Comparison of ENCODE assay signal across 29 cellular contexts in the genomic region with DNA sequence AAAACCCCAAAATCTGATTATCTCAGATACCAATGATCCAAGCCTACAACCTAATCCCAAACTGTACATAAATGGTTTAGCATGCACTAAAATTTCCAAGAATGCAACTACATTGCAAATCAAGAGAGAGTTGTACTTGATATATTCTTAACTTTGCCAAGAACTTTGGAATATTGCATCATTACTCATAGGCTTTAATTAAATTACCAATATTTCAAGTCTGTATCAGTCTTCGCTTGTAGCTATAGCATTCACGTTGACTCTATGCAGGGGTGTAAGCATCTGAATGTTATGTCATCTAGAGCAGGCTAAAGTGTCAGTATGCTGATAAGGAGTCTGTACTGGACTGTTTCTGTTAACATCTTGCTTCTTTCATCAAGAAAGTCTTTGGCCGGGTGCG. TPM values are rescaled to one million over a fixed set of nuclear protein-coding genes. Genes with fewer than 3 reads are reported as not detected.
DNase-seq lines count a peak whose midpoint lies in the region; ATAC-seq, FAIRE-seq and TF ChIP-seq lines count a peak whose summit lies in the region.
"Had no signal": no experiment of that assay in that cellular context is flagged by ENCODE, and none has a peak within 500 bp of the region (broad histone marks: within the 10 kb centered on the region; RNA-seq: fewer than 3 reads in every experiment).

No MANE protein-coding gene starts in this region.

- FAIRE-seq in HepG2 (lab: Jason Lieb, UNC) (no peak), urothelium cell line (lab: Jason Lieb, UNC) (peak; percentile 5)
- FAIRE-seq: A204.1, GM12878, GM12892, GM18507 had no signal

- BruUV-seq in HepG2 (replicated peaks; lab: Mats Ljungman, UMichigan) (no TSS peak), IMR-90 (replicated peaks; lab: Mats Ljungman, UMichigan) (no TSS peak), OCI-LY7 (replicated peaks; lab: Mats Ljungman, UMichigan) (no TSS peak)

- H3K14ac ChIP-seq in IMR-90 (replicated peaks; ENCODE audit: low read depth, low read length), result no peak overlapping the region

- TF ChIP-seq RAD21 in HepG2 (CRISPR knock-in tag; IDR thresholded peaks at IDR 0.05) (no peak), IMR-90 (IDR thresholded peaks at IDR 0.05; ENCODE audit: low read length) (no peak)

- H3K4me1 ChIP-seq in HepG2 (ENCODE audit: insufficient read depth, low read length) (no peaks in the 10 kb centered on the region), right lobe of liver (no peaks in the 10 kb centered on the region), IMR-90 (ENCODE audit: control insufficient read depth, insufficient read depth, low read length) (no peaks in the 10 kb centered on the region), OCI-LY7 (ENCODE audit: insufficient read depth, low read length, poor library complexity, severe bottlenecking) (no peaks in the 10 kb centered on the region)
- H3K4me1 ChIP-seq: BE2C had no signal

- no peak overlapping the region for H3K4me3 Mint-ChIP-seq in activated naive CD4-positive, alpha-beta T cell treated with anti-CD3 and anti-CD28 coated beads for 36 hours
- H3K4me3 Mint-ChIP-seq: CD14-positive monocyte; CD4-positive, alpha-beta memory T cell; CD4-positive, CD25-positive, alpha-beta regulatory T cell; CD8-positive, alpha-beta memory T cell had no signal

- no peak overlapping the region for H4K8ac ChIP-seq in IMR-90 (ENCODE audit: low read depth in 2 of 2, low read length in 2 of 2)

- DNase-seq in HepG2 (ENCODE audit: low spot score), result no peak
- DNase-seq in right lobe of liver, result no peak
- DNase-seq in IMR-90, result no peak
- no peak for DNase-seq in urothelium cell line (ENCODE audit: low spot score)
- no peak for DNase-seq in OCI-LY7 (ENCODE audit: low spot score)
- DNase-seq in activated naive CD4-positive, alpha-beta T cell treated with anti-CD3 and anti-CD28 coated beads for 36 hours, result no peak
- DNase-seq: 8988T; ACHN; BE2C; C1 segment of cervical spinal cord; CD4-positive, alpha-beta memory T cell; CD4-positive, CD25-positive, alpha-beta regulatory T cell; CD8-positive, alpha-beta memory T cell; COR-L47; DMS 273 treated with DMSO at 0.1 percent for 48 hours; DMS153; DMS53; DMS79; DND-41; EL; GDM1 had no signal

- no peak overlapping the region for H3K4me2 ChIP-seq in HepG2 (ENCODE audit: low read depth, low read length)
- H3K4me2 ChIP-seq in IMR-90 (ENCODE audit: low read depth, low read length), result no peak overlapping the region
- H3K4me2 ChIP-seq in OCI-LY7 (ENCODE audit: low read length), result no peak overlapping the region
- H3K4me2 ChIP-seq: BLaER1 had no signal

- no peak overlapping the region for H4K5ac ChIP-seq in IMR-90 (ENCODE audit: low read depth, low read length)

- H2BK120ac ChIP-seq in IMR-90 (ENCODE audit: low read depth, low read length), result no peak overlapping the region

- TF ChIP-seq POLR2A in HepG2 (IDR thresholded peaks at IDR 0.05; ENCODE audit: insufficient read depth in 1 of 2, low read depth in 2 of 2, low read length in 2 of 2) (no peak), right lobe of liver (IDR thresholded peaks at IDR 0.05) (no peak), IMR-90 (IDR thresholded peaks at IDR 0.05; ENCODE audit: low read depth, low read length) (no peak)

- no peak overlapping the region for H3K56ac ChIP-seq in IMR-90 (ENCODE audit: extremely low read depth, insufficient read depth, low read length)

- no peak overlapping the region for H4K91ac ChIP-seq in IMR-90 (ENCODE audit: insufficient read depth, low read depth, low read length)

- H3K36me3 Mint-ChIP-seq in activated naive CD4-positive, alpha-beta T cell treated with anti-CD3 and anti-CD28 coated beads for 36 hours (ENCODE audit: low read depth), result no peaks in the 10 kb centered on the region
- H3K36me3 Mint-ChIP-seq: CD14-positive monocyte; CD4-positive, alpha-beta memory T cell; CD4-positive, CD25-positive, alpha-beta regulatory T cell had no signal

- TF ChIP-seq CTCF in HepG2 (CRISPR knock-in tag; IDR thresholded peaks at IDR 0.05), result no peak
- no peak for TF ChIP-seq CTCF in right lobe of liver (IDR thresholded peaks at IDR 0.05)
- no peak for TF ChIP-seq CTCF in IMR-90 (conservative IDR thresholded peaks at IDR 0.05; ENCODE audit: low read depth, low read length)
- TF ChIP-seq CTCF in OCI-LY7 (conservative IDR thresholded peaks at IDR 0.05; ENCODE audit: low read length), result no peak

- H2AK5ac ChIP-seq in IMR-90 (ENCODE audit: low read depth, low read length), result no peak overlapping the region

- no peak overlapping the region for H3K9ac ChIP-seq in HepG2 (ENCODE audit: insufficient read depth, low read depth, low read length)
- no peak overlapping the region for H3K9ac ChIP-seq in IMR-90 (ENCODE audit: low read depth, low read length)
- H3K9ac ChIP-seq: BLaER1 had no signal

- H3K79me2 ChIP-seq in HepG2 (ENCODE audit: insufficient read depth, low read length) (no peaks in the 10 kb centered on the region), OCI-LY7 (ENCODE audit: insufficient read depth, low read depth, low read length) (no peaks in the 10 kb centered on the region)

- intact Hi-C loops in HepG2 (cut with micrococcal nuclease; ENCODE audit: unreplicated experiment) (no loop called here), right lobe of liver (cut with DNase I) (no loop called here), IMR-90 (cut with micrococcal nuclease) (no loop called here), OCI-LY7 (cut with micrococcal nuclease; ENCODE audit: unreplicated experiment) (no loop called here)
- intact Hi-C loops in activated naive CD4-positive, alpha-beta T cell treated with anti-CD3 and anti-CD28 coated beads for 36 hours (cut with micrococcal nuclease), result no loop called here

- POLR2A ChIA-PET in HepG2 (lab: Yijun Ruan, JAX) (no interaction called here), IMR-90 (lab: Charles Lee; ENCODE audit: unreplicated experiment) (no interaction called here), OCI-LY7 (lab: Charles Lee) (no interaction called here)

- H3K27me3 Mint-ChIP-seq in activated naive CD4-positive, alpha-beta T cell treated with anti-CD3 and anti-CD28 coated beads for 36 hours (ENCODE audit: low read depth), result peaks cover 23% of the 10 kb centered on the region

- H3K27ac ChIP-seq in HepG2 (ENCODE audit: extremely low read length, insufficient read depth, low read length) (no peak overlapping the region), right lobe of liver (no peak overlapping the region), IMR-90 (ENCODE audit: insufficient read depth, low read length) (no peak overlapping the region), OCI-LY7 (ENCODE audit: low read depth, low read length, poor library complexity, severe bottlenecking) (no peak overlapping the region)
- H3K27ac ChIP-seq: BLaER1 had no signal

- no peak overlapping the region for H3K4ac ChIP-seq in IMR-90 (ENCODE audit: low read depth, low read length)

- H3K36me3 ChIP-seq in HepG2 (replicated peaks in 1 of 2; ENCODE audit: control insufficient read depth in 1 of 2, insufficient read depth in 2 of 2, low read length in 2 of 2) (no peaks in the 10 kb centered on the region), right lobe of liver (no peaks in the 10 kb centered on the region), IMR-90 (ENCODE audit: control insufficient read depth, insufficient read depth, low read length) (no peaks in the 10 kb centered on the region), OCI-LY7 (ENCODE audit: insufficient read depth, low read length) (no peaks in the 10 kb centered on the region)
- H3K36me3 ChIP-seq: BE2C, BLaER1 had no signal

- ATAC-seq in HepG2 (no peak), right lobe of liver (no peak), IMR-90 (ENCODE audit: low read depth) (no peak)
- ATAC-seq: GM12878 had no signal

- no peak overlapping the region for H2AFZ ChIP-seq in HepG2 (ENCODE audit: low read length)
- no peak overlapping the region for H2AFZ ChIP-seq in IMR-90 (replicated peaks; ENCODE audit: low read length, poor library complexity)
- H2AFZ ChIP-seq in OCI-LY7 (ENCODE audit: low read length), result no peak overlapping the region

- no peak overlapping the region for H3K4me3 ChIP-seq in HepG2 (replicated peaks in 1 of 3; ENCODE audit: insufficient read depth in 1 of 3, low read depth in 2 of 3, low read length in 3 of 3)
- H3K4me3 ChIP-seq in right lobe of liver, result no peak overlapping the region
- no peak overlapping the region for H3K4me3 ChIP-seq in IMR-90 (ENCODE audit: insufficient read depth, low read depth, low read length)
- no peak overlapping the region for H3K4me3 ChIP-seq in OCI-LY7 (ENCODE audit: low read depth, low read length, poor library complexity, severe bottlenecking)
- H3K4me3 ChIP-seq: BLaER1, GM12878 had no signal

- in situ Hi-C loops in HepG2 (cut with HindIII; ENCODE audit: extremely low pct_ligation_motif_present, low pct_unique_long_range_greater_than_20kb) (no loop called here), IMR-90 (cut with MboI; ENCODE audit: low sequenced_read_pairs) (no loop called here)

- CTCF ChIA-PET in HepG2 (lab: Yijun Ruan, JAX; ENCODE audit: low intra/inter-chr PET ratio, low total read pairs) (no interaction called here), IMR-90 (lab: Yijun Ruan, JAX) (no interaction called here), OCI-LY7 (lab: Charles Lee; ENCODE audit: unreplicated experiment) (no interaction called here)
- CTCF ChIA-PET in activated naive CD4-positive, alpha-beta T cell treated with anti-CD3 and anti-CD28 coated beads for 36 hours (lab: Charles Lee), result no interaction called here

- H3K9me3 Mint-ChIP-seq in activated naive CD4-positive, alpha-beta T cell treated with anti-CD3 and anti-CD28 coated beads for 36 hours, result peaks cover 3% of the 10 kb centered on the region
- H3K9me3 Mint-ChIP-seq: CD8-positive, alpha-beta memory T cell had no signal

- no peaks in the 10 kb centered on the region for H4K20me1 ChIP-seq in HepG2 (ENCODE audit: insufficient read depth, low read length)
- no peaks in the 10 kb centered on the region for H4K20me1 ChIP-seq in IMR-90 (ENCODE audit: insufficient read depth, low read length)
- no peaks in the 10 kb centered on the region for H4K20me1 ChIP-seq in OCI-LY7 (ENCODE audit: insufficient read depth, low read length)
- H4K20me1 ChIP-seq: BLaER1 had no signal

- H3K79me1 ChIP-seq in IMR-90 (ENCODE audit: low read depth in 1 of 2, low read length in 2 of 2), result no peaks in the 10 kb centered on the region

- H3K4me1 Mint-ChIP-seq in activated naive CD4-positive, alpha-beta T cell treated with anti-CD3 and anti-CD28 coated beads for 36 hours (ENCODE audit: low read depth), result no peaks in the 10 kb centered on the region
- H3K4me1 Mint-ChIP-seq: CD14-positive monocyte; CD4-positive, alpha-beta memory T cell; CD4-positive, CD25-positive, alpha-beta regulatory T cell; CD8-positive, alpha-beta memory T cell had no signal

- no peak overlapping the region for H3K27ac Mint-ChIP-seq in activated naive CD4-positive, alpha-beta T cell treated with anti-CD3 and anti-CD28 coated beads for 36 hours
- H3K27ac Mint-ChIP-seq: CD4-positive, alpha-beta memory T cell; CD4-positive, CD25-positive, alpha-beta regulatory T cell; CD8-positive, alpha-beta memory T cell had no signal

- no peak overlapping the region for H2BK5ac ChIP-seq in IMR-90 (ENCODE audit: low read depth, low read length, poor library complexity, severe bottlenecking)

- H3K9me1 ChIP-seq in IMR-90 (ENCODE audit: insufficient read depth, low read length), result no peaks in the 10 kb centered on the region

- dilution Hi-C loops in IMR-90 (cut with HindIII; ENCODE audit: low sequenced_read_pairs, unreplicated experiment), result no loop called here

- TF ChIP-seq EP300 in HepG2 (IDR thresholded peaks at IDR 0.05; ENCODE audit: low read depth in 2 of 2, low read length in 2 of 2), result no peak
- TF ChIP-seq EP300 in HepG2 (CRISPR knock-in tag; IDR thresholded peaks at IDR 0.05; ENCODE audit: borderline replicate concordance), result no peak

- no peak overlapping the region for H3K23ac ChIP-seq in IMR-90 (ENCODE audit: low read depth, low read length)

- 22% methylated on average over 4 of the region's 4 CpGs for WGBS in HepG2 (ENCODE audit: low lambda C conversion rate)
- 90% methylated on average over 4 of the region's 4 CpGs for WGBS in right lobe of liver (ENCODE audit: insufficient coverage, low coverage, low lambda C conversion rate, missing lambda C conversion rate)
- WGBS in IMR-90 (ENCODE audit: extremely low coverage in 2 of 2, insufficient read length in 1 of 2), 2 experiments, result no CpG with 5 or more reads among the region's 4 CpGs

- H3K9me2 ChIP-seq in OCI-LY7 (ENCODE audit: insufficient read depth, low read length), result no peaks in the 10 kb centered on the region

- H2BK15ac ChIP-seq in IMR-90 (ENCODE audit: low read depth, low read length), result no peak overlapping the region

- H3K18ac ChIP-seq in IMR-90 (ENCODE audit: low read depth, low read length), result no peak overlapping the region

- no peaks in the 10 kb centered on the region for H3K9me3 ChIP-seq in HepG2 (ENCODE audit: low read length)
- no peaks in the 10 kb centered on the region for H3K9me3 ChIP-seq in right lobe of liver
- H3K9me3 ChIP-seq in IMR-90 (ENCODE audit: control insufficient read depth, insufficient read depth, low read length), result no peaks in the 10 kb centered on the region
- H3K9me3 ChIP-seq in OCI-LY7 (ENCODE audit: low read length), result no peaks in the 10 kb centered on the region
- H3K9me3 ChIP-seq: BE2C, BLaER1 had no signal

- no peak overlapping the region for H2BK20ac ChIP-seq in IMR-90 (ENCODE audit: low read depth, low read length)

- no peak overlapping the region for H2AK9ac ChIP-seq in IMR-90 (replicated peaks; ENCODE audit: low read depth, low read length, poor library complexity)

- H3K27me3 ChIP-seq in HepG2 (ENCODE audit: control insufficient read depth in 1 of 2, insufficient read depth in 2 of 2, low read length in 2 of 2), result peaks cover 0 to 20% of the 10 kb centered on the region in 2 experiments; a peak in 2 of 5 replicates
- no peaks in the 10 kb centered on the region for H3K27me3 ChIP-seq in right lobe of liver
- H3K27me3 ChIP-seq in IMR-90 (ENCODE audit: control insufficient read depth, insufficient read depth, low read length), result no peaks in the 10 kb centered on the region
- H3K27me3 ChIP-seq: BE2C, BLaER1 had no signal

RNA-seq across cellular contexts. Expression of gene FOXI3, which starts 56.3 kb away (rescaled TPM):
- total RNA-seq in HepG2 (2016; rRNA removed; fragmentation: Illumina TruSeq; extraction: Trizol), result not detected in 2 replicates
- not detected in 2 replicates for total RNA-seq in HepG2 (2016; cell fraction: cytosol; rRNA removed; fragmentation: Illumina TruSeq; extraction: Trizol; ENCODE audit: low read depth)
- total RNA-seq in HepG2 (2016; cell fraction: insoluble cytoplasmic fraction; rRNA removed; fragmentation: Illumina TruSeq; extraction: Trizol), result not detected in 2 replicates
- not detected in 2 replicates for total RNA-seq in HepG2 (2016; cell fraction: membrane; rRNA removed; fragmentation: Illumina TruSeq; extraction: Trizol)
- not detected in 2 replicates for total RNA-seq in HepG2 (2016; cell fraction: nucleus; rRNA removed; fragmentation: Illumina TruSeq; extraction: Trizol)
- not detected in 2 replicates for polyA plus RNA-seq in HepG2 (2011; rRNA removed)
- not detected in 2 replicates for polyA plus RNA-seq in HepG2 (2011; cell fraction: cytosol; rRNA removed)
- polyA plus RNA-seq in HepG2 (2011; cell fraction: nucleus; rRNA removed), result not detected in 2 replicates
- not detected in 2 replicates for polyA plus RNA-seq in HepG2 (2012)
- polyA plus RNA-seq in HepG2 (2016; cell fraction: cytosol; fragmentation: Illumina TruSeq; extraction: Trizol; ENCODE audit: low read depth), result not detected in 2 replicates
- polyA plus RNA-seq in HepG2 (2016; cell fraction: insoluble cytoplasmic fraction; fragmentation: Illumina TruSeq; extraction: Trizol; ENCODE audit: low read depth), result not detected in 2 replicates
- polyA plus RNA-seq in HepG2 (2016; cell fraction: membrane; fragmentation: Illumina TruSeq; extraction: Trizol; ENCODE audit: low read depth), result not detected in 2 replicates
- not detected in 2 replicates for polyA plus RNA-seq in HepG2 (2016; cell fraction: nucleus; fragmentation: Illumina TruSeq; extraction: Trizol; ENCODE audit: insufficient read depth, low read depth)
- polyA minus RNA-seq in HepG2 (2011; rRNA and poly(A)+ RNA removed; ENCODE audit: low replicate concordance), result not detected in 2 replicates
- polyA minus RNA-seq in HepG2 (2011; cell fraction: cytosol; rRNA and poly(A)+ RNA removed), result not detected in 2 replicates
- not detected in 2 replicates for polyA minus RNA-seq in HepG2 (2011; cell fraction: nucleus; rRNA and poly(A)+ RNA removed)
- not detected for total RNA-seq in right lobe of liver
- total RNA-seq in IMR-90 (2012; rRNA removed), result not detected in 2 replicates
- not detected in 2 replicates for polyA plus RNA-seq in IMR-90 (2012; rRNA removed)
- not detected in 2 replicates for polyA plus RNA-seq in IMR-90 (2012; cell fraction: cytosol; rRNA removed)
- not detected in 2 replicates for polyA plus RNA-seq in IMR-90 (2012; cell fraction: nucleus; rRNA removed; ENCODE audit: low replicate concordance)
- total RNA-seq in OCI-LY7 (2014; rRNA removed; shearing (Covaris generic)), result not detected in 2 replicates
- not detected in 2 replicates for total RNA-seq in OCI-LY7 (2022)
- not detected for total RNA-seq in activated naive CD4-positive, alpha-beta T cell treated with anti-CD3 and anti-CD28 coated beads for 36 hours
- total RNA-seq: CD4-positive, alpha-beta memory T cell; CD4-positive, CD25-positive, alpha-beta regulatory T cell; CD8-positive, alpha-beta memory T cell; G401; GM12878 had no signal
- polyA plus RNA-seq: AG04450; CD14-positive monocyte; CD4-positive, alpha-beta memory T cell; CD4-positive, CD25-positive, alpha-beta regulatory T cell; CD8-positive, alpha-beta memory T cell; GM12878 had no signal
